ENCODE assay signal across 8 cellular contexts in genomic region chr5:134524219-134524825, GRCh38. TPM values are rescaled to one million over a fixed set of nuclear protein-coding genes. Genes with fewer than 3 reads are reported as not detected.
DNase-seq lines count a peak whose midpoint lies in the region; ATAC-seq and TF ChIP-seq lines count a peak whose summit lies in the region.

No MANE protein-coding gene starts in this region.

- H3K36me3 Mint-ChIP-seq in activated T-helper 17 cell treated with anti-CD3 and anti-CD28 coated beads, Interleukin-2, amount 50 U/mL, for 72 hours (ENCODE audit: low read depth) = peaks cover 16% of the 10 kb centered on the region

- no peak for TF ChIP-seq RAD21 in HCT116 (IDR thresholded peaks at IDR 0.05; ENCODE audit: low read depth)

- H3K9ac ChIP-seq in HCT116 (ENCODE audit: low read length) = peak overlapping the region; percentile 94
- peak overlapping the region; percentile 81 for H3K9ac ChIP-seq in fibroblast of lung (ENCODE audit: insufficient read depth, low read length)

- H3K9me3 Mint-ChIP-seq in activated T-helper 17 cell treated with anti-CD3 and anti-CD28 coated beads, Interleukin-2, amount 50 U/mL, for 72 hours = no peaks in the 10 kb centered on the region

- in situ Hi-C loops in Panc1 (cut with HindIII; ENCODE audit: low pct_unique_long_range_greater_than_20kb, low sequenced_read_pairs) = no loop called here

- no peaks in the 10 kb centered on the region for H3K9me2 ChIP-seq in HCT116 (ENCODE audit: insufficient read depth)

- BruUV-seq in HCT116 (replicated peaks; lab: Mats Ljungman, UMichigan) = TSS peak; percentile 65
- BruUV-seq in Panc1 (replicated peaks; lab: Mats Ljungman, UMichigan) = no TSS peak

- peaks cover 22% of the 10 kb centered on the region for H3K79me2 ChIP-seq in HCT116 (ENCODE audit: insufficient read depth, low read length)
- peaks cover 24% of the 10 kb centered on the region for H3K79me2 ChIP-seq in fibroblast of lung (ENCODE audit: control insufficient read depth, insufficient read depth, low read length)

- H2AFZ ChIP-seq in HCT116 (ENCODE audit: low read depth, low read length, poor library complexity, severe bottlenecking) (no peak overlapping the region), fibroblast of lung (ENCODE audit: low read length) (peak overlapping the region; percentile 15)

- TF ChIP-seq CTCF in C4-2B (conservative IDR thresholded peaks at IDR 0.05) (no peak), HCT116 (IDR thresholded peaks at IDR 0.05 in 2 of 3, conservative IDR thresholded peaks at IDR 0.05 in 1 of 3; ENCODE audit: borderline replicate concordance in 1 of 3, insufficient read depth in 1 of 3, low read depth in 2 of 3, low read length in 2 of 3) (no peak), Panc1 (IDR thresholded peaks at IDR 0.05) (no peak), fibroblast of lung (conservative IDR thresholded peaks at IDR 0.05 in 1 of 2, IDR thresholded peaks at IDR 0.05 in 1 of 2; ENCODE audit: low read depth in 1 of 2, low read length in 2 of 2) (peak in 1 of 2 donors; percentile 4)

- H3K27ac Mint-ChIP-seq in activated T-helper 17 cell treated with anti-CD3 and anti-CD28 coated beads, Interleukin-2, amount 50 U/mL, for 72 hours = peak overlapping the region; percentile 94

- H3K4me1 ChIP-seq in HCT116 (ENCODE audit: control insufficient read depth in 1 of 2, insufficient read depth in 2 of 2, low read length in 2 of 2) = peaks cover 18 to 28% of the 10 kb centered on the region in 2 experiments
- peaks cover 31% of the 10 kb centered on the region for H3K4me1 ChIP-seq in Panc1 (ENCODE audit: control insufficient read depth, insufficient read depth, low read length)
- peaks cover 7% of the 10 kb centered on the region for H3K4me1 ChIP-seq in fibroblast of lung (ENCODE audit: control insufficient read depth, extremely low read depth, insufficient read depth, low read length)

- RAD21 ChIA-PET in HCT116 (lab: Charles Lee; ENCODE audit: low non-redundant PET in 1 of 2, low total read pairs in 2 of 2, uncharacterized antibody in 2 of 2, unreplicated experiment in 2 of 2) = interaction anchor here in 1 of 2 experiments (0.6 to 1.4 kb wide), 4 partner anchors 9 to 21 kb away, joined by 3 to 5 read pairs (median 3); no protein-coding TSS in a partner anchor

- ATAC-seq in HCT116 (peak; percentile 10), Panc1 (peak; percentile 29), HG03571 (IDR thresholded peaks at IDR 0.05; ENCODE audit: unreplicated experiment) (no peak)
- ATAC-seq in activated T-helper 17 cell treated with anti-CD3 and anti-CD28 coated beads, Interleukin-2, amount 50 U/mL, for 72 hours (replicated peaks) = peak; percentile 34

- H3K36me3 ChIP-seq in HCT116 (ENCODE audit: control insufficient read depth in 1 of 2, insufficient read depth in 2 of 2, low read length in 2 of 2) (no peaks in the 10 kb centered on the region), Panc1 (ENCODE audit: control insufficient read depth, insufficient read depth, low read length) (no peaks in the 10 kb centered on the region; the same call in 1 of the 2 replicates), fibroblast of lung (ENCODE audit: control insufficient read depth, insufficient read depth, low read length) (no peaks in the 10 kb centered on the region)

- DNase-seq in HCT116 (ENCODE audit: low read depth, low spot score) = no peak
- DNase-seq in Panc1 (ENCODE audit: low read depth, low spot score) = no peak
- peak; percentile 78 to 82 for DNase-seq in fibroblast of lung (ENCODE audit: low read depth in 2 of 2)
- DNase-seq in myocyte (ENCODE audit: low read depth) = peak; percentile 70
- peak; percentile 50 to 60 for DNase-seq in stimulated activated CD8-positive, alpha-beta memory T cell treated with anti-CD3 and anti-CD28 coated beads, Interleukin-7, amount 100 ng/mL, for 48 hours (ENCODE audit: extremely low read depth in 1 of 2, low read depth in 1 of 2)

- H3K4me2 ChIP-seq in HCT116 (ENCODE audit: low read length) (peak overlapping the region; percentile 99), fibroblast of lung (ENCODE audit: extremely low read depth, insufficient read depth, low read length) (peak overlapping the region; percentile 88)

- no peaks in the 10 kb centered on the region for H3K9me3 ChIP-seq in HCT116 (ENCODE audit: control insufficient read depth in 1 of 2, insufficient read depth in 1 of 2, low read depth in 1 of 2, low read length in 2 of 2)
- no peaks in the 10 kb centered on the region for H3K9me3 ChIP-seq in Panc1 (ENCODE audit: control insufficient read depth, insufficient read depth, low read depth, low read length)
- no peaks in the 10 kb centered on the region for H3K9me3 ChIP-seq in fibroblast of lung (ENCODE audit: control insufficient read depth, insufficient read depth, low read depth, low read length)

- H4K20me1 ChIP-seq in HCT116 (ENCODE audit: insufficient read depth) (no peaks in the 10 kb centered on the region), fibroblast of lung (ENCODE audit: control insufficient read depth, extremely low read depth, insufficient read depth, low read length) (no peaks in the 10 kb centered on the region)

- CTCF ChIA-PET in HCT116 (lab: Charles Lee) = interaction anchor here (0.6 to 3.0 kb wide), 4 partner anchors 13 to 221 kb away, joined by 3 to 13 read pairs (median 4); partner anchors contain the start of gene CDKN2AIPNL
- CTCF ChIA-PET in Panc1 (lab: Charles Lee) = interaction anchor here (0.6 to 1.0 kb wide), 2 partner anchors 13 to 214 kb away, joined by 6 read pairs; partner anchors contain the start of gene CAMLG

- no peaks in the 10 kb centered on the region for H3K27me3 ChIP-seq in HCT116 (ENCODE audit: insufficient read depth, low read length)
- no peaks in the 10 kb centered on the region for H3K27me3 ChIP-seq in Panc1 (ENCODE audit: control insufficient read depth, insufficient read depth, low read length)
- peaks cover 4% of the 10 kb centered on the region for H3K27me3 ChIP-seq in fibroblast of lung (ENCODE audit: control insufficient read depth, insufficient read depth, low read length)

- peaks cover 12% of the 10 kb centered on the region for H3K4me1 Mint-ChIP-seq in activated T-helper 17 cell treated with anti-CD3 and anti-CD28 coated beads, Interleukin-2, amount 50 U/mL, for 72 hours

- peak overlapping the region; percentile 83 to 90 for H3K4me3 ChIP-seq in HCT116 (replicated peaks in 1 of 2; ENCODE audit: low read depth in 1 of 2, low read length in 2 of 2)
- peak overlapping the region; percentile 74 to 85 for H3K4me3 ChIP-seq in Panc1 (ENCODE audit: low read depth in 2 of 2, low read length in 2 of 2)
- H3K4me3 ChIP-seq in fibroblast of lung (replicated peaks in 1 of 4; ENCODE audit: control extremely low read depth in 1 of 4, insufficient read depth in 1 of 4, low read depth in 3 of 4, low read length in 4 of 4) = peak overlapping the region; percentile 60 to 94 (median 76)

- peak overlapping the region; percentile 88 for H3K4me3 Mint-ChIP-seq in activated T-helper 17 cell treated with anti-CD3 and anti-CD28 coated beads, Interleukin-2, amount 50 U/mL, for 72 hours

- intact Hi-C loops in HCT116 (cut with micrococcal nuclease) = loop anchor here (2.0 kb wide), 1 partner anchor 58 kb away; no protein-coding TSS in a partner anchor
- intact Hi-C loops in Panc1 (cut with micrococcal nuclease; ENCODE audit: unreplicated experiment) = loop anchor here (5.0 kb wide), 1 partner anchor 112 kb away; the partner anchor contains the start of gene CDKN2AIPNL

- H3K27me3 Mint-ChIP-seq in activated T-helper 17 cell treated with anti-CD3 and anti-CD28 coated beads, Interleukin-2, amount 50 U/mL, for 72 hours = no peaks in the 10 kb centered on the region

- H3K27ac ChIP-seq in C4-2B = peak overlapping the region; percentile 91
- peak overlapping the region; percentile 100 for H3K27ac ChIP-seq in HCT116 (ENCODE audit: low read depth, low read length)
- peak overlapping the region; percentile 99 for H3K27ac ChIP-seq in Panc1 (ENCODE audit: low read length)
- peak overlapping the region; percentile 67 for H3K27ac ChIP-seq in fibroblast of lung (ENCODE audit: insufficient read depth, low read length)

- POLR2A ChIA-PET in HCT116 (lab: Charles Lee) = interaction anchor here (1.0 to 6.8 kb wide), 3 partner anchors 14 to 214 kb away, joined by 3 to 55 read pairs (median 6); partner anchors contain the start of gene CAMLG
- POLR2A ChIA-PET in Panc1 (lab: Charles Lee) = interaction anchor here (0.6 to 1.3 kb wide), 6 partner anchors 13 to 138 kb away, joined by 3 to 11 read pairs (median 5); no protein-coding TSS in a partner anchor

- peak; percentile 44 for TF ChIP-seq POLR2A in HCT116 (IDR thresholded peaks at IDR 0.05; ENCODE audit: borderline replicate concordance, extremely low read depth, insufficient read depth, insufficient read length)

TF ChIP-seq in HCT116, 20 proteins besides CTCF, POLR2A, EP300 and RAD21 (continues in another document):
- no peak for TF ChIP-seq CBX3 (IDR thresholded peaks at IDR 0.05; ENCODE audit: low read depth)
- TF ChIP-seq ZBTB33 (IDR thresholded peaks at IDR 0.05; ENCODE audit: extremely low read depth, insufficient replicate concordance, low read length) = peak; percentile 8
- peak; percentile 84 for TF ChIP-seq POLR2AphosphoS5 (IDR thresholded peaks at IDR 0.05; ENCODE audit: low read depth, low read length)
- peak; percentile 10; the same call in 1 of the 2 replicates for TF ChIP-seq ZFX (IDR thresholded peaks at IDR 0.05)

RNA-seq across cellular contexts. Expression of gene JADE2, which starts 1.1 kb away (rescaled TPM):
- total RNA-seq in HCT116 (2021; ENCODE audit: unreplicated experiment) (39.9 TPM), Panc1 (2021; ENCODE audit: unreplicated experiment) (80.0 TPM), fibroblast of lung (23.6 and 45.9 TPM in 2 replicates), myocyte (5.9 and 10.2 TPM in 2 replicates)
- polyA plus RNA-seq in HCT116 (2012) = 21.7 and 23.3 TPM in 2 replicates
- 40.4 TPM for polyA plus RNA-seq in Panc1 (2012; ENCODE audit: insufficient read length)
- total RNA-seq in activated T-helper 17 cell treated with anti-CD3 and anti-CD28 coated beads, Interleukin-2, amount 50 U/mL, for 72 hours = 10 to 100 TPM; 75.3 to 93.3 TPM
- polyA plus RNA-seq in fibroblast of lung = 10.0 and 20.2 TPM in 2 replicates
- polyA plus RNA-seq in fibroblast of lung (2012) = 11.7 and 22.0 TPM in 2 replicates
- polyA minus RNA-seq in fibroblast of lung (ENCODE audit: low replicate concordance) = 24.2 and 55.5 TPM in 2 replicates
- 9.2 TPM for polyA plus RNA-seq in myocyte (2012)

Comparison
In these comparisons a context has a peak if more than half of its experiments do, and no peak if none do; other contexts are left out.
1. DNase-seq: peak in fibroblast of lung (2 of 2), myocyte (single experiment) and stimulated activated CD8-positive, alpha-beta memory T cell treated with anti-CD3 and anti-CD28 coated beads, Interleukin-7, amount 100 ng/mL, for 48 hours (2 of 2); none in HCT116 (single experiment) and Panc1 (single experiment).
2. Peak in every context shown above with its lines, with median percentiles within 50 percentile points of each other: H3K27ac ChIP-seq and H3K4me3 ChIP-seq.